ENCODE assay signal across 1 cellular context in the genomic region with DNA sequence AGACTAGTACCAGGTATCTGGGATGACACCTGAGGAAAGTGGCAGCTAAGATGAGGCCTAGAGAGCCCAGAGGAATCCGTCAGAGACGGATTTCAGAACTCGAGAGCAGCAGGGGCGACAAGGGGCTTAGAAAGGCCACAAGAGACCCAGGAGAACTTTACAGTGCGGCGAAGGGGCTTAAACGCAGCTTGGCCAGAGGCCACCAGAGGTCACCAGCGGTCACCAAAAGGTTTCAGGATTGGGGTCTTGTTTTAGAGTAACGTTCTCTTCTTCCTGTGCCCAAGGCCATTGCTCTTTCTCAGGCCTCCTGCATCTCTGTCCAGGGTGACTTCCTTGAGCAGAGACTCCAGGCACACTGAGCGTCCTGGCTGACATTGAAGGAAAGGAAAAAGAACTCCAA.
TF ChIP-seq lines count a peak whose summit lies in the region.

No MANE protein-coding gene starts in this region.

TF ChIP-seq in K562, 482 proteins besides CTCF, POLR2A, EP300 and RAD21:
- no peak for TF ChIP-seq TEAD1 (CRISPR knock-in tag; IDR thresholded peaks at IDR 0.05)
- 0 out of 2 replicates have a peak, but pooled peaks have one; percentile 37 for TF ChIP-seq ZBTB7A (IDR thresholded peaks at IDR 0.05; ENCODE audit: borderline replicate concordance, control insufficient read depth, low read depth, low read length)
- TF ChIP-seq ZNF384 (IDR thresholded peaks at IDR 0.05; ENCODE audit: low read depth, low read length), result no peak
- TF ChIP-seq, protein P1, sequence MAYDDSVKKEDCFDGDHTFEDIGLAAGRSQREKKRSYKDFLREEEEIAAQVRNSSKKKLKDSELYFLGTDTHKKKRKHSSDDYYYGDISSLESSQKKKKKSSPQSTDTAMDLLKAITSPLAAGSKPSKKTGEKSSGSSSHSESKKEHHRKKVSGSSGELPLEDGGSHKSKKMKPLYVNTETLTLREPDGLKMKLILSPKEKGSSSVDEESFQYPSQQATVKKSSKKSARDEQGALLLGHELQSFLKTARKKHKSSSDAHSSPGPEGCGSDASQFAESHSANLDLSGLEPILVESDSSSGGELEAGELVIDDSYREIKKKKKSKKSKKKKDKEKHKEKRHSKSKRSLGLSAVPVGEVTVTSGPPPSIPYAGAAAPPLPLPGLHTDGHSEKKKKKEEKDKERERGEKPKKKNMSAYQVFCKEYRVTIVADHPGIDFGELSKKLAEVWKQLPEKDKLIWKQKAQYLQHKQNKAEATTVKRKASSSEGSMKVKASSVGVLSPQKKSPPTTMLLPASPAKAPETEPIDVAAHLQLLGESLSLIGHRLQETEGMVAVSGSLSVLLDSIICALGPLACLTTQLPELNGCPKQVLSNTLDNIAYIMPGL (CRISPR knock-in tag; IDR thresholded peaks at IDR 0.05), result no peak
- TF ChIP-seq CBFB (CRISPR knock-in tag; IDR thresholded peaks at IDR 0.05), result no peak
- no peak for TF ChIP-seq CAMTA2 (CRISPR knock-in tag; conservative IDR thresholded peaks at IDR 0.05)
- no peak for TF ChIP-seq LEF1 (IDR thresholded peaks at IDR 0.05)
- TF ChIP-seq, protein P2, sequence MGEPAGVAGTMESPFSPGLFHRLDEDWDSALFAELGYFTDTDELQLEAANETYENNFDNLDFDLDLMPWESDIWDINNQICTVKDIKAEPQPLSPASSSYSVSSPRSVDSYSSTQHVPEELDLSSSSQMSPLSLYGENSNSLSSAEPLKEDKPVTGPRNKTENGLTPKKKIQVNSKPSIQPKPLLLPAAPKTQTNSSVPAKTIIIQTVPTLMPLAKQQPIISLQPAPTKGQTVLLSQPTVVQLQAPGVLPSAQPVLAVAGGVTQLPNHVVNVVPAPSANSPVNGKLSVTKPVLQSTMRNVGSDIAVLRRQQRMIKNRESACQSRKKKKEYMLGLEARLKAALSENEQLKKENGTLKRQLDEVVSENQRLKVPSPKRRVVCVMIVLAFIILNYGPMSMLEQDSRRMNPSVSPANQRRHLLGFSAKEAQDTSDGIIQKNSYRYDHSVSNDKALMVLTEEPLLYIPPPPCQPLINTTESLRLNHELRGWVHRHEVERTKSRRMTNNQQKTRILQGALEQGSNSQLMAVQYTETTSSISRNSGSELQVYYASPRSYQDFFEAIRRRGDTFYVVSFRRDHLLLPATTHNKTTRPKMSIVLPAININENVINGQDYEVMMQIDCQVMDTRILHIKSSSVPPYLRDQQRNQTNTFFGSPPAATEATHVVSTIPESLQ (CRISPR knock-in tag; IDR thresholded peaks at IDR 0.05), result no peak
- 0 out of 2 replicates have a peak, but pooled peaks have one; percentile 31 for TF ChIP-seq CC2D1A (IDR thresholded peaks at IDR 0.05)
- no peak for TF ChIP-seq TOE1 (IDR thresholded peaks at IDR 0.05; ENCODE audit: borderline replicate concordance)
- no peak for TF ChIP-seq TOE1 (CRISPR knock-in tag; IDR thresholded peaks at IDR 0.05; ENCODE audit: borderline replicate concordance, low read depth)
- TF ChIP-seq, protein P3, sequence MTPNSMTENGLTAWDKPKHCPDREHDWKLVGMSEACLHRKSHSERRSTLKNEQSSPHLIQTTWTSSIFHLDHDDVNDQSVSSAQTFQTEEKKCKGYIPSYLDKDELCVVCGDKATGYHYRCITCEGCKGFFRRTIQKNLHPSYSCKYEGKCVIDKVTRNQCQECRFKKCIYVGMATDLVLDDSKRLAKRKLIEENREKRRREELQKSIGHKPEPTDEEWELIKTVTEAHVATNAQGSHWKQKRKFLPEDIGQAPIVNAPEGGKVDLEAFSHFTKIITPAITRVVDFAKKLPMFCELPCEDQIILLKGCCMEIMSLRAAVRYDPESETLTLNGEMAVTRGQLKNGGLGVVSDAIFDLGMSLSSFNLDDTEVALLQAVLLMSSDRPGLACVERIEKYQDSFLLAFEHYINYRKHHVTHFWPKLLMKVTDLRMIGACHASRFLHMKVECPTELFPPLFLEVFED (CRISPR knock-in tag; conservative IDR thresholded peaks at IDR 0.05), result no peak
- TF ChIP-seq RB1 (IDR thresholded peaks at IDR 0.05; ENCODE audit: low read depth), result no peak
- no peak for TF ChIP-seq HNRNPL (IDR thresholded peaks at IDR 0.05; ENCODE audit: low read depth, low read length)
- TF ChIP-seq SAFB2 (IDR thresholded peaks at IDR 0.05; ENCODE audit: borderline replicate concordance, low read depth, low read length, severe bottlenecking), result no peak
- TF ChIP-seq GABPA (tag; conservative IDR thresholded peaks at IDR 0.05; ENCODE audit: low read depth), result no peak
- no peak for TF ChIP-seq ZNF197 (CRISPR knock-in tag; IDR thresholded peaks at IDR 0.05; ENCODE audit: low read depth)
- TF ChIP-seq, protein P4, sequence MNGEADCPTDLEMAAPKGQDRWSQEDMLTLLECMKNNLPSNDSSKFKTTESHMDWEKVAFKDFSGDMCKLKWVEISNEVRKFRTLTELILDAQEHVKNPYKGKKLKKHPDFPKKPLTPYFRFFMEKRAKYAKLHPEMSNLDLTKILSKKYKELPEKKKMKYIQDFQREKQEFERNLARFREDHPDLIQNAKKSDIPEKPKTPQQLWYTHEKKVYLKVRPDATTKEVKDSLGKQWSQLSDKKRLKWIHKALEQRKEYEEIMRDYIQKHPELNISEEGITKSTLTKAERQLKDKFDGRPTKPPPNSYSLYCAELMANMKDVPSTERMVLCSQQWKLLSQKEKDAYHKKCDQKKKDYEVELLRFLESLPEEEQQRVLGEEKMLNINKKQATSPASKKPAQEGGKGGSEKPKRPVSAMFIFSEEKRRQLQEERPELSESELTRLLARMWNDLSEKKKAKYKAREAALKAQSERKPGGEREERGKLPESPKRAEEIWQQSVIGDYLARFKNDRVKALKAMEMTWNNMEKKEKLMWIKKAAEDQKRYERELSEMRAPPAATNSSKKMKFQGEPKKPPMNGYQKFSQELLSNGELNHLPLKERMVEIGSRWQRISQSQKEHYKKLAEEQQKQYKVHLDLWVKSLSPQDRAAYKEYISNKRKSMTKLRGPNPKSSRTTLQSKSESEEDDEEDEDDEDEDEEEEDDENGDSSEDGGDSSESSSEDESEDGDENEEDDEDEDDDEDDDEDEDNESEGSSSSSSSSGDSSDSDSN (IDR thresholded peaks at IDR 0.05; ENCODE audit: borderline replicate concordance in 1 of 2, low read depth in 2 of 2, low read length in 2 of 2), result no peak
- no peak for TF ChIP-seq RBM17 (IDR thresholded peaks at IDR 0.05; ENCODE audit: borderline replicate concordance, low read depth, low read length)
- no peak for TF ChIP-seq RUNX1 (IDR thresholded peaks at IDR 0.05; ENCODE audit: low read depth)
- no peak for TF ChIP-seq BRD9 (IDR thresholded peaks at IDR 0.05; ENCODE audit: low read depth, partially characterized antibody)
- TF ChIP-seq GATAD2A (IDR thresholded peaks at IDR 0.05), result no peak
- no peak for TF ChIP-seq NRF1 (conservative IDR thresholded peaks at IDR 0.05 in 1 of 2, IDR thresholded peaks at IDR 0.05 in 1 of 2)
- TF ChIP-seq DNMT1 (IDR thresholded peaks at IDR 0.05), result no peak
- TF ChIP-seq SMC3 (conservative IDR thresholded peaks at IDR 0.05; ENCODE audit: insufficient read depth, low read depth, low read length), result peak; percentile 46; the same call in 1 of the 2 replicates
- TF ChIP-seq HNRNPLL (IDR thresholded peaks at IDR 0.05; ENCODE audit: low read depth, low read length, poor library complexity, severe bottlenecking), result no peak
- no peak for TF ChIP-seq ADNP (tag; IDR thresholded peaks at IDR 0.05)
- TF ChIP-seq, protein P5, sequence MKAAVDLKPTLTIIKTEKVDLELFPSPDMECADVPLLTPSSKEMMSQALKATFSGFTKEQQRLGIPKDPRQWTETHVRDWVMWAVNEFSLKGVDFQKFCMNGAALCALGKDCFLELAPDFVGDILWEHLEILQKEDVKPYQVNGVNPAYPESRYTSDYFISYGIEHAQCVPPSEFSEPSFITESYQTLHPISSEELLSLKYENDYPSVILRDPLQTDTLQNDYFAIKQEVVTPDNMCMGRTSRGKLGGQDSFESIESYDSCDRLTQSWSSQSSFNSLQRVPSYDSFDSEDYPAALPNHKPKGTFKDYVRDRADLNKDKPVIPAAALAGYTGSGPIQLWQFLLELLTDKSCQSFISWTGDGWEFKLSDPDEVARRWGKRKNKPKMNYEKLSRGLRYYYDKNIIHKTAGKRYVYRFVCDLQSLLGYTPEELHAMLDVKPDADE (conservative IDR thresholded peaks at IDR 0.05; ENCODE audit: control insufficient read depth, low read depth, low read length), result 0 out of 2 replicates have a peak, but pooled peaks have one; percentile 1
- no peak for TF ChIP-seq PHF8 (IDR thresholded peaks at IDR 0.05; ENCODE audit: borderline replicate concordance, low read length)
- TF ChIP-seq, protein P6, sequence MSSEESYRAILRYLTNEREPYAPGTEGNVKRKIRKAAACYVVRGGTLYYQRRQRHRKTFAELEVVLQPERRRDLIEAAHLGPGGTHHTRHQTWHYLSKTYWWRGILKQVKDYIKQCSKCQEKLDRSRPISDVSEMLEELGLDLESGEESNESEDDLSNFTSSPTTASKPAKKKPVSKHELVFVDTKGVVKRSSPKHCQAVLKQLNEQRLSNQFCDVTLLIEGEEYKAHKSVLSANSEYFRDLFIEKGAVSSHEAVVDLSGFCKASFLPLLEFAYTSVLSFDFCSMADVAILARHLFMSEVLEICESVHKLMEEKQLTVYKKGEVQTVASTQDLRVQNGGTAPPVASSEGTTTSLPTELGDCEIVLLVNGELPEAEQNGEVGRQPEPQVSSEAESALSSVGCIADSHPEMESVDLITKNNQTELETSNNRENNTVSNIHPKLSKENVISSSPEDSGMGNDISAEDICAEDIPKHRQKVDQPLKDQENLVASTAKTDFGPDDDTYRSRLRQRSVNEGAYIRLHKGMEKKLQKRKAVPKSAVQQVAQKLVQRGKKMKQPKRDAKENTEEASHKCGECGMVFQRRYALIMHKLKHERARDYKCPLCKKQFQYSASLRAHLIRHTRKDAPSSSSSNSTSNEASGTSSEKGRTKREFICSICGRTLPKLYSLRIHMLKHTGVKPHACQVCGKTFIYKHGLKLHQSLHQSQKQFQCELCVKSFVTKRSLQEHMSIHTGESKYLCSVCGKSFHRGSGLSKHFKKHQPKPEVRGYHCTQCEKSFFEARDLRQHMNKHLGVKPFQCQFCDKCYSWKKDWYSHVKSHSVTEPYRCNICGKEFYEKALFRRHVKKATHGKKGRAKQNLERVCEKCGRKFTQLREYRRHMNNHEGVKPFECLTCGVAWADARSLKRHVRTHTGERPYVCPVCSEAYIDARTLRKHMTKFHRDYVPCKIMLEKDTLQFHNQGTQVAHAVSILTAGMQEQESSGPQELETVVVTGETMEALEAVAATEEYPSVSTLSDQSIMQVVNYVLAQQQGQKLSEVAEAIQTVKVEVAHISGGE (CRISPR knock-in tag; IDR thresholded peaks at IDR 0.05), result peak in 1 of 3 experiments; percentile 41; a peak in 1 of 6 replicates
- no peak for TF ChIP-seq MTA3 (IDR thresholded peaks at IDR 0.05; ENCODE audit: borderline replicate concordance)
TF ChIP-seq in K562: peak in this region for 5.
